Comparison of ENCODE assay signal across 22 cellular contexts in genomic region chr6:119626884-119627619, GRCh38.
A peak's percentile ranks its signal among the peaks of the same experiment; 100 is the strongest.
DNase-seq lines count a peak whose midpoint lies in the region; ATAC-seq and TF ChIP-seq lines count a peak whose summit lies in the region.
"Had no signal": no experiment of that assay in that cellular context is flagged by ENCODE, and none has a peak within 500 bp of the region (broad histone marks: within the 10 kb centered on the region; RNA-seq: fewer than 3 reads in every experiment).

No MANE protein-coding gene starts in this region.

- no peaks in the 10 kb centered on the region for H3K79me2 ChIP-seq in OCI-LY7 (ENCODE audit: insufficient read depth, low read depth, low read length)
- H3K79me2 ChIP-seq in osteoblast (ENCODE audit: insufficient read depth, low read length), result no peaks in the 10 kb centered on the region

- H2AFZ ChIP-seq in OCI-LY7 (ENCODE audit: low read length) (peak overlapping the region; percentile 37; the same call in 1 of the 2 replicates), osteoblast (ENCODE audit: low read length) (peak overlapping the region; percentile 32)

- intact Hi-C loops in OCI-LY7 (cut with micrococcal nuclease; ENCODE audit: unreplicated experiment), result loop anchor here (5.0 kb wide), 1 partner anchor 275 kb away; no protein-coding TSS in a partner anchor
- intact Hi-C loops in tibial artery (cut with DNase I; ENCODE audit: low total_unique reads), result no loop called here
- intact Hi-C loops in psoas muscle (cut with DNase I), result no loop called here

- H3K27ac ChIP-seq in OCI-LY7 (ENCODE audit: low read depth, low read length, poor library complexity, severe bottlenecking), result no peak overlapping the region
- H3K27ac ChIP-seq in VCaP, result peak overlapping the region; percentile 12; the same call in 1 of the 2 replicates
- H3K27ac ChIP-seq in osteoblast (ENCODE audit: low read depth, low read length), result no peak overlapping the region
- no peak overlapping the region for H3K27ac ChIP-seq in tibial artery
- H3K27ac ChIP-seq in psoas muscle, result no peak overlapping the region
- H3K27ac ChIP-seq: upper lobe of left lung had no signal

- TF ChIP-seq CTCF in OCI-LY7 (conservative IDR thresholded peaks at IDR 0.05; ENCODE audit: low read length) (no peak), VCaP (conservative IDR thresholded peaks at IDR 0.05) (no peak), osteoblast (IDR thresholded peaks at IDR 0.05; ENCODE audit: extremely low read depth, low read depth, low read length) (no peak), tibial artery (IDR thresholded peaks at IDR 0.05) (no peak), psoas muscle (IDR thresholded peaks at IDR 0.05) (no peak)

- ATAC-seq in psoas muscle, result no peak
- ATAC-seq: effector memory CD8-positive, alpha-beta T cell; Right ventricle myocardium inferior had no signal

- H3K4me1 ChIP-seq in OCI-LY7 (ENCODE audit: insufficient read depth, low read length, poor library complexity, severe bottlenecking), result peaks cover 3% of the 10 kb centered on the region
- H3K4me1 ChIP-seq in osteoblast (ENCODE audit: insufficient read depth, low read length), result peaks cover 10% of the 10 kb centered on the region
- no peaks in the 10 kb centered on the region for H3K4me1 ChIP-seq in tibial artery
- no peaks in the 10 kb centered on the region for H3K4me1 ChIP-seq in psoas muscle
- H3K4me1 ChIP-seq: upper lobe of left lung had no signal

- no peaks in the 10 kb centered on the region for H3K27me3 ChIP-seq in osteoblast (ENCODE audit: insufficient read depth, low read length)
- H3K27me3 ChIP-seq in tibial artery, result no peaks in the 10 kb centered on the region
- H3K27me3 ChIP-seq in psoas muscle (ENCODE audit: insufficient read depth in 3 of 3, low read length in 2 of 3), result no peaks in the 10 kb centered on the region
- H3K27me3 ChIP-seq: upper lobe of left lung had no signal

- no peaks in the 10 kb centered on the region for H3K9me2 ChIP-seq in OCI-LY7 (ENCODE audit: insufficient read depth, low read length)

- H3K4me2 ChIP-seq in OCI-LY7 (ENCODE audit: low read length), result no peak overlapping the region
- H3K4me2 ChIP-seq in osteoblast (ENCODE audit: insufficient read depth, low read length), result no peak overlapping the region

- DNase-seq in OCI-LY7 (ENCODE audit: low spot score) (no peak), fibroblast of peridontal ligament (ENCODE audit: extremely low read depth) (peak; percentile 33), osteoblast (ENCODE audit: insufficient read length, low spot score, missing footprints) (no peak), NCI-H524 treated with DMSO at 0.1 percent for 48 hours (lab: John Stamatoyannopoulos, UW) (no peak), tibial artery (no peak), psoas muscle (no peak)
- DNase-seq in NK-92 treated with Interleukin-12 subunit alpha and Interleukin-12 subunit beta, amount 100 ng/mL, for 24 hours (lab: John Stamatoyannopoulos, UW), result no peak
- DNase-seq: activated CD4-positive, alpha-beta memory T cell treated with anti-CD3 and anti-CD28 coated beads, Interleukin-2, amount 10 ng/mL, durations not matched to agents 7 days and 5 days; activated CD4-positive, CD25-positive, alpha-beta regulatory T cell; activated naive CD8-positive, alpha-beta T cell treated with anti-CD3 and anti-CD28 coated beads, Interleukin-2, amount 10 ng/mL, durations not matched to agents 7 days and 5 days; CD4-positive, CD25-positive, alpha-beta regulatory T cell; DMS53; effector memory CD8-positive, alpha-beta T cell; GDM1; Kasumi-1; NCI-H1048; NCI-H1930; nucleus accumbens; upper lobe of left lung had no signal

- no peak overlapping the region for H3K4me3 ChIP-seq in OCI-LY7 (ENCODE audit: low read depth, low read length, poor library complexity, severe bottlenecking)
- no peak overlapping the region for H3K4me3 ChIP-seq in osteoblast (ENCODE audit: insufficient read depth, low read length)
- no peak overlapping the region for H3K4me3 ChIP-seq in tibial artery
- H3K4me3 ChIP-seq in psoas muscle, result no peak overlapping the region
- H3K4me3 ChIP-seq: lung, upper lobe of left lung had no signal

- no peaks in the 10 kb centered on the region for H4K20me1 ChIP-seq in OCI-LY7 (ENCODE audit: insufficient read depth, low read length)
- H4K20me1 ChIP-seq in osteoblast (ENCODE audit: insufficient read depth, low read length), result no peaks in the 10 kb centered on the region

- H3K36me3 ChIP-seq in OCI-LY7 (ENCODE audit: insufficient read depth, low read length) (no peaks in the 10 kb centered on the region), osteoblast (ENCODE audit: insufficient read depth, low read length) (no peaks in the 10 kb centered on the region), tibial artery (no peaks in the 10 kb centered on the region), psoas muscle (ENCODE audit: insufficient read depth in 1 of 2, low read depth in 1 of 2) (no peaks in the 10 kb centered on the region)
- H3K36me3 ChIP-seq: upper lobe of left lung had no signal

- WGBS in psoas muscle, 3 donors, result 75 to 78% (median 77%) methylated on average over 4 of the region's 4 CpGs

- H3K9me3 ChIP-seq in OCI-LY7 (ENCODE audit: low read length) (peaks cover 5% of the 10 kb centered on the region; the same call in 1 of the 2 replicates), osteoblast (ENCODE audit: low read depth, low read length) (no peaks in the 10 kb centered on the region), tibial artery (peaks cover 0 to 9% (median 0%) of the 10 kb centered on the region in 3 donors), psoas muscle (peaks cover 7% of the 10 kb centered on the region)
- H3K9me3 ChIP-seq: upper lobe of left lung had no signal

- POLR2A ChIA-PET in OCI-LY7 (lab: Charles Lee), result interaction anchor here (0.6 to 1.5 kb wide), 3 partner anchors 9 to 283 kb away, joined by 3 to 4 read pairs (median 3); no protein-coding TSS in a partner anchor

- CTCF ChIA-PET in OCI-LY7 (lab: Charles Lee; ENCODE audit: unreplicated experiment), result interaction anchor here (1.0 kb wide), 1 partner anchor 210 kb away, joined by 4 read pairs; no protein-coding TSS in a partner anchor

- BruUV-seq in OCI-LY7 (replicated peaks; lab: Mats Ljungman, UMichigan), result no TSS peak
